7 cellular contexts compared by ENCODE assay signal in the genomic region with DNA sequence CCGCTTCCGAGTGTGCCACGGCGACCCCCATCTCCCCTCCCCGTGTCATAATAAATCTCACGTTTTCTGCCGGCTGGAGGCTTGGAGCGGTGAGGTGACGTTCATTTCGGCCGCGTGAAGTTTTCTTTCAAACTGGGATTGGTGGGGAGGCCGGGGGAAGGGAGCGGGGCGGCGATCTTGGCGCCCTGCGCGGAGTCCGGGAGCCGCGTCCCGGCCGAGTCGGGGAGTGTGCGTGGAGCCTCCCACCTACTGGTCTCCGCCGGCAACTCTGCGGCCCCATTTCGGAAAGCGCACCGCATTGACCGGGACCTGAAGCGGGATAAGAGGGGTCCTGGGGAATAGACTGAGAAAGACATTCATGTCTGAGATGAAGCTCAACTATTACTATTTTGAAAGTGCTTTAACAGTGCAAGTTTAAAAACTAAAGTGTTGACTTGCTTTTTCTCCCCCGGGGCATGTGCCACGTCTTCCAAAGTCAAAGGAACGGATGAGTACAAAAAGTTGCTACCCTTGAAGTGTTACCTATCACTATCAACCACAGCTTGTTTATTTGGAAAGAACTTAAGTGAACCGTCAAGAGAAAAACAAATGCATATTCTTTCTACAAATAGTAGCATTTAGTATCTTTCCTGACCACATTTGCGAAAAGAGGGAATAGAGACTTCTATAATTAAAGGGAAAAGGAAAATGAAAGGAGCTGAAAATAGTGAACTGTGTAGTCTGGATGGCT.
DNase-seq lines count a peak whose midpoint lies in the region; ATAC-seq lines count a peak whose summit lies in the region.

No MANE protein-coding gene starts in this region.

- DNase-seq in HS-5 (ENCODE audit: low read depth) (peak; percentile 33), SK-N-MC (ENCODE audit: low read depth, low spot score) (no peak), kidney tubule cell (ENCODE audit: low spot score) (peak; percentile 60)
- peak; percentile 22 to 30 for DNase-seq in stimulated activated CD4-positive, alpha-beta T cell treated with anti-CD3 and anti-CD28 coated beads, Interleukin-2, amount 100 ng/mL, for 24 hours

- H3K4me3 ChIP-seq in SK-N-MC: peak overlapping the region; percentile 96

- H3K36me3 ChIP-seq in ES-I3 (ENCODE audit: insufficient read depth, low read length): no peaks in the 10 kb centered on the region
- peaks cover 8% of the 10 kb centered on the region; the same call in 1 of the 2 replicates for H3K36me3 ChIP-seq in SK-N-MC (ENCODE audit: insufficient read depth, low read length)

- peaks cover 7% of the 10 kb centered on the region for H3K4me1 ChIP-seq in ES-I3 (ENCODE audit: insufficient read depth, low read length)

- H3K9me3 ChIP-seq in ES-I3 (ENCODE audit: control insufficient read depth, insufficient read depth, low read length) (no peaks in the 10 kb centered on the region), SK-N-MC (ENCODE audit: low read depth, low read length) (no peaks in the 10 kb centered on the region)

- peak overlapping the region; percentile 61 for H3K9ac ChIP-seq in ES-I3 (ENCODE audit: low read depth, low read length)
- peak overlapping the region; percentile 89 for H3K9ac ChIP-seq in SK-N-MC (ENCODE audit: insufficient read length)

- ATAC-seq in GM21360 (IDR thresholded peaks at IDR 0.05; ENCODE audit: unreplicated experiment): peak; percentile 27

- H3K27ac ChIP-seq in SK-N-MC (peak overlapping the region; percentile 96), cingulate gyrus (ENCODE audit: low read depth, low read length) (peak overlapping the region; percentile 78)
